Comparison of ENCODE assay signal across 1 cellular context in the genomic region with DNA sequence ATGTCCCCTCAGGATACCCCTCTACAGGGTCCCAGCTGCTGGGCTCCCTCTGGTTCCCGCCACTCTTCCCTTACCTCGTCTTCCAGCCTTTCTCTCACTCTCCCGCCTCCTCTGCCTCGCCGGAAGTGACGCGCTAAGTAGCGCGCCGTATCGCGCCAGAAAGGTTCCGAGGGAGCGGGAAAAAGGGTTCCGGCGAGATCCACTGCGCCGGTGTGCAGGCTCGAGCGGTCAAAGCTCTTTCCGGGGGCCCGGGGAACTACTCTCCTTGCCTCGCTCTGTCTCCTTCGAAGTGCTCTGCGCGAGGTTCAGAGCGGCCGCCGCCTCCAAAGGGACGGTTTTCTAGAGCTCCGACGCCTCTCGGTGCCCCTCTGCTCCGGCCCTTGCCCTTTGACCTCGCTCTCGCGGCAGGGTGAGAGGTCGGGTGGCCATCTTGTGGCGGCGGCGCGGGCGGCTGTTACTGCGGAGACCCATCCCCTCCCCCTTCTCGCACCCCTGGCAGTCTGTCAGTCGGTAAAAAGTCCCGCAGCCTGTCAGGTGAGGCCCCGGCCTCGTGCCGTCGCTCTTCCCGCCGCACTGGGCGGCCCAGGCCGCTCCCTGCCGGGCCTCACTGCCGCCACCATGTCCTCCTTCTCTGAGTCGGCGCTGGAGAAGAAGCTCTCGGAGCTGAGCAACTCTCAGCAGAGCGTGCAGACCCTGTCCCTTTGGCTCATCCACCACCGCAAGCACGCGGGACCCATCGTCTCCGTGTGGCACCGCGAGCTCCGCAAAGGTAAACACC.
TF ChIP-seq lines count a peak whose summit lies in the region.

Gene RPRD1B (plus strand): TSS at position 417 of the 778 bp plus-strand sequence. CDS start 202 bp downstream, at position 619.
Gene TTI1 (minus strand): TSS at position 127 of the 778 bp plus-strand sequence. CDS start 19,640 bp downstream, outside the sequence.

TF ChIP-seq in HepG2, 621 proteins besides CTCF, POLR2A, EP300 and RAD21 (continued from another document and continues in another):
- TF ChIP-seq HMGXB4 (CRISPR knock-in tag; IDR thresholded peaks at IDR 0.05; ENCODE audit: borderline replicate concordance in 1 of 2, low read depth in 1 of 2) (peak; percentile 96 to 97), ERF (CRISPR knock-in tag; IDR thresholded peaks at IDR 0.05) (peak; percentile 91), ZIK1 (CRISPR knock-in tag; IDR thresholded peaks at IDR 0.05; ENCODE audit: borderline replicate concordance, low read depth) (peak; percentile 54; the same call in 1 of the 2 replicates), SOX5 (CRISPR knock-in tag; IDR thresholded peaks at IDR 0.05; ENCODE audit: borderline replicate concordance) (peak; percentile 34; the same call in 1 of the 2 replicates), ZNF616 (CRISPR knock-in tag; IDR thresholded peaks at IDR 0.05; ENCODE audit: low read depth) (no peak; the same call in 1 of the 2 replicates), DMTF1 (CRISPR knock-in tag; IDR thresholded peaks at IDR 0.05) (peak; percentile 90; the same call in 1 of the 2 replicates), CENPT (CRISPR knock-in tag; IDR thresholded peaks at IDR 0.05; ENCODE audit: low read depth) (peak; percentile 52; the same call in 1 of the 2 replicates), HDAC1 (CRISPR knock-in tag; IDR thresholded peaks at IDR 0.05) (peak; percentile 97), POGZ (CRISPR knock-in tag; IDR thresholded peaks at IDR 0.05) (peak; percentile 92), MLXIP (CRISPR knock-in tag; IDR thresholded peaks at IDR 0.05; ENCODE audit: borderline replicate concordance) (peak; percentile 34; the same call in 1 of the 2 replicates), ZBTB7B (CRISPR knock-in tag; IDR thresholded peaks at IDR 0.05) (peak; percentile 67), ZNF281 (CRISPR knock-in tag; IDR thresholded peaks at IDR 0.05; ENCODE audit: borderline replicate concordance) (no peak; the same call in none of the 2 replicates), GFI1 (CRISPR knock-in tag; IDR thresholded peaks at IDR 0.05; ENCODE audit: borderline replicate concordance) (no peak; the same call in 1 of the 2 replicates), ZBTB38 (CRISPR knock-in tag; IDR thresholded peaks at IDR 0.05) (no peak; the same call in none of the 2 replicates), ZNF792 (CRISPR knock-in tag; IDR thresholded peaks at IDR 0.05) (peak; percentile 87; the same call in 1 of the 2 replicates), TCF7 (IDR thresholded peaks at IDR 0.05; ENCODE audit: low read depth) (no peak), KLF13 (CRISPR knock-in tag; IDR thresholded peaks at IDR 0.05) (peak; percentile 12; the same call in 1 of the 2 replicates), MZF1 (CRISPR knock-in tag; IDR thresholded peaks at IDR 0.05; ENCODE audit: borderline replicate concordance) (0 out of 2 replicates have a peak, but pooled peaks have one; percentile 59), ZBTB1 (CRISPR knock-in tag; IDR thresholded peaks at IDR 0.05; ENCODE audit: borderline replicate concordance) (no peak; the same call in 1 of the 2 replicates), SMAD9 (CRISPR knock-in tag; IDR thresholded peaks at IDR 0.05) (no peak), ZNF207 (IDR thresholded peaks at IDR 0.05; ENCODE audit: borderline replicate concordance) (no peak), ZSCAN12 (CRISPR knock-in tag; IDR thresholded peaks at IDR 0.05) (no peak; the same call in 1 of the 2 replicates), NFE2L2 (IDR thresholded peaks at IDR 0.05; ENCODE audit: low read length) (no peak), ZNF672 (CRISPR knock-in tag; IDR thresholded peaks at IDR 0.05) (no peak), GPN1 (CRISPR knock-in tag; IDR thresholded peaks at IDR 0.05; ENCODE audit: borderline replicate concordance) (no peak), LCORL (IDR thresholded peaks at IDR 0.05) (no peak), LCORL (CRISPR knock-in tag; IDR thresholded peaks at IDR 0.05) (peak; percentile 71), ZFP91 (CRISPR knock-in tag; IDR thresholded peaks at IDR 0.05; ENCODE audit: borderline replicate concordance) (peak; percentile 95), FOXO1 (CRISPR knock-in tag; IDR thresholded peaks at IDR 0.05) (peak; percentile 29), ONECUT2 (CRISPR knock-in tag; IDR thresholded peaks at IDR 0.05) (peak; percentile 9; the same call in 1 of the 2 replicates)
- TF ChIP-seq, protein P1, sequence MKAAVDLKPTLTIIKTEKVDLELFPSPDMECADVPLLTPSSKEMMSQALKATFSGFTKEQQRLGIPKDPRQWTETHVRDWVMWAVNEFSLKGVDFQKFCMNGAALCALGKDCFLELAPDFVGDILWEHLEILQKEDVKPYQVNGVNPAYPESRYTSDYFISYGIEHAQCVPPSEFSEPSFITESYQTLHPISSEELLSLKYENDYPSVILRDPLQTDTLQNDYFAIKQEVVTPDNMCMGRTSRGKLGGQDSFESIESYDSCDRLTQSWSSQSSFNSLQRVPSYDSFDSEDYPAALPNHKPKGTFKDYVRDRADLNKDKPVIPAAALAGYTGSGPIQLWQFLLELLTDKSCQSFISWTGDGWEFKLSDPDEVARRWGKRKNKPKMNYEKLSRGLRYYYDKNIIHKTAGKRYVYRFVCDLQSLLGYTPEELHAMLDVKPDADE (CRISPR knock-in tag; IDR thresholded peaks at IDR 0.05) = peak; percentile 63; the same call in 1 of the 2 replicates
- TF ChIP-seq, protein P2, sequence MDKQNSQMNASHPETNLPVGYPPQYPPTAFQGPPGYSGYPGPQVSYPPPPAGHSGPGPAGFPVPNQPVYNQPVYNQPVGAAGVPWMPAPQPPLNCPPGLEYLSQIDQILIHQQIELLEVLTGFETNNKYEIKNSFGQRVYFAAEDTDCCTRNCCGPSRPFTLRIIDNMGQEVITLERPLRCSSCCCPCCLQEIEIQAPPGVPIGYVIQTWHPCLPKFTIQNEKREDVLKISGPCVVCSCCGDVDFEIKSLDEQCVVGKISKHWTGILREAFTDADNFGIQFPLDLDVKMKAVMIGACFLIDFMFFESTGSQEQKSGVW (CRISPR knock-in tag; IDR thresholded peaks at IDR 0.05; ENCODE audit: borderline replicate concordance) = peak; percentile 97
- TF ChIP-seq, protein P3, sequence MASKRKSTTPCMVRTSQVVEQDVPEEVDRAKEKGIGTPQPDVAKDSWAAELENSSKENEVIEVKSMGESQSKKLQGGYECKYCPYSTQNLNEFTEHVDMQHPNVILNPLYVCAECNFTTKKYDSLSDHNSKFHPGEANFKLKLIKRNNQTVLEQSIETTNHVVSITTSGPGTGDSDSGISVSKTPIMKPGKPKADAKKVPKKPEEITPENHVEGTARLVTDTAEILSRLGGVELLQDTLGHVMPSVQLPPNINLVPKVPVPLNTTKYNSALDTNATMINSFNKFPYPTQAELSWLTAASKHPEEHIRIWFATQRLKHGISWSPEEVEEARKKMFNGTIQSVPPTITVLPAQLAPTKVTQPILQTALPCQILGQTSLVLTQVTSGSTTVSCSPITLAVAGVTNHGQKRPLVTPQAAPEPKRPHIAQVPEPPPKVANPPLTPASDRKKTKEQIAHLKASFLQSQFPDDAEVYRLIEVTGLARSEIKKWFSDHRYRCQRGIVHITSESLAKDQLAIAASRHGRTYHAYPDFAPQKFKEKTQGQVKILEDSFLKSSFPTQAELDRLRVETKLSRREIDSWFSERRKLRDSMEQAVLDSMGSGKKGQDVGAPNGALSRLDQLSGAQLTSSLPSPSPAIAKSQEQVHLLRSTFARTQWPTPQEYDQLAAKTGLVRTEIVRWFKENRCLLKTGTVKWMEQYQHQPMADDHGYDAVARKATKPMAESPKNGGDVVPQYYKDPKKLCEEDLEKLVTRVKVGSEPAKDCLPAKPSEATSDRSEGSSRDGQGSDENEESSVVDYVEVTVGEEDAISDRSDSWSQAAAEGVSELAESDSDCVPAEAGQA (IDR thresholded peaks at IDR 0.05; ENCODE audit: low read depth) = peak; percentile 96
- TF ChIP-seq, protein P3 (CRISPR knock-in tag; IDR thresholded peaks at IDR 0.05; ENCODE audit: borderline replicate concordance) = peak; percentile 26; the same call in 1 of the 2 replicates
